1 cellular context compared by ENCODE assay signal in the genomic region with DNA sequence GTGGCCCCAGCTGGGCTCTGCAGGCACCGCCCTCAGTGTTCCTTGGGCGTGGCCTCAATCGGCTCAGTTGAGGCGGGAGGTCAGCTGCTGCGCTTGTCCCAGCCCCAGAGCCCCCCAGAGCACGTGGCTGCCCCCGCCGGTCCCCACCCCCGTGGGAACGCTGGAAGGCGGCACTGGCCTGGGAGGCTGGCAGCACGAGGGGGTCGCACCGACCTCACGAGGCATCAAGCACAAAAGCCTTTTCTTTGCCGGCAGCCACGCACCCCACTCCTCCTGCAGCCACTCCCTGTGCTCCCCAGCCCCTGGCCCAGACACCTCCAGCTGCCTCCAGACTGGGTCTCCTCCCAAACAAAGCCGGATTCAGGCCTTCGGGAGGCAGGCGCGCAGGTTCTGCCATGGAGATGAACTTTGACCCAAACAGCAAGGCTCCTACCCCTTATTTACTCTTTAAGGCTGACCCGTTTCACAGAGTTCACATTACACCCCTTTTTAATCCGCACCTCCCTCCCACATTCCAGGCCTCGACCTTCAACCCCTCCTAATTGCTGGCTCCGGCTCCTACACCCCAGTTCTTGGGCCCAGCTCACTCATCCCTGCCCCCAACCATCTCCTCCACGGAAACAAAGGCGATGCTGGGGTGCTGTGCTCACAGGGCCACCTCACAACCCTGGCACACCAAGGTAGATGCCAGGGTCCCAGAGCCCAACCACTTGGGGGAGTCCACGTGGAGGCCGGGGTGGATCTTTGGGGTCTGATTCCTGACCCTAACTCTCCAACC.
TF ChIP-seq lines count a peak whose summit lies in the region.

No MANE protein-coding gene starts in this region.

TF ChIP-seq in HepG2, 621 proteins besides CTCF, POLR2A, EP300 and RAD21 (continued from another document and continues in another):
- TF ChIP-seq, protein P1, sequence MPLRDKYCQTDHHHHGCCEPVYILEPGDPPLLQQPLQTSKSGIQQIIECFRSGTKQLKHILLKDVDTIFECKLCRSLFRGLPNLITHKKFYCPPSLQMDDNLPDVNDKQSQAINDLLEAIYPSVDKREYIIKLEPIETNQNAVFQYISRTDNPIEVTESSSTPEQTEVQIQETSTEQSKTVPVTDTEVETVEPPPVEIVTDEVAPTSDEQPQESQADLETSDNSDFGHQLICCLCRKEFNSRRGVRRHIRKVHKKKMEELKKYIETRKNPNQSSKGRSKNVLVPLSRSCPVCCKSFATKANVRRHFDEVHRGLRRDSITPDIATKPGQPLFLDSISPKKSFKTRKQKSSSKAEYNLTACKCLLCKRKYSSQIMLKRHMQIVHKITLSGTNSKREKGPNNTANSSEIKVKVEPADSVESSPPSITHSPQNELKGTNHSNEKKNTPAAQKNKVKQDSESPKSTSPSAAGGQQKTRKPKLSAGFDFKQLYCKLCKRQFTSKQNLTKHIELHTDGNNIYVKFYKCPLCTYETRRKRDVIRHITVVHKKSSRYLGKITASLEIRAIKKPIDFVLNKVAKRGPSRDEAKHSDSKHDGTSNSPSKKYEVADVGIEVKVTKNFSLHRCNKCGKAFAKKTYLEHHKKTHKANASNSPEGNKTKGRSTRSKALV (CRISPR knock-in tag; IDR thresholded peaks at IDR 0.05), result 0 out of 2 replicates have a peak, but pooled peaks have one; percentile 34
- 0 out of 2 replicates have a peak, but pooled peaks have one; percentile 23 for TF ChIP-seq ZNF652 (CRISPR knock-in tag; IDR thresholded peaks at IDR 0.05; ENCODE audit: borderline replicate concordance, low read depth)
- no peak for TF ChIP-seq TBP (CRISPR knock-in tag; IDR thresholded peaks at IDR 0.05)
- peak; percentile 94 for TF ChIP-seq ZNF770 (CRISPR knock-in tag; IDR thresholded peaks at IDR 0.05)
- TF ChIP-seq NR2F2 (IDR thresholded peaks at IDR 0.05; ENCODE audit: borderline replicate concordance, low read depth), result peak; percentile 97
- TF ChIP-seq SKI (IDR thresholded peaks at IDR 0.05; ENCODE audit: partially characterized antibody), result peak; percentile 73
- TF ChIP-seq THAP11 (CRISPR knock-in tag; IDR thresholded peaks at IDR 0.05), result peak; percentile 66
- TF ChIP-seq ZNF280D (CRISPR knock-in tag; IDR thresholded peaks at IDR 0.05), result peak; percentile 22
- peak; percentile 25; the same call in 1 of the 2 replicates for TF ChIP-seq GTF3A (CRISPR knock-in tag; conservative IDR thresholded peaks at IDR 0.05)
- TF ChIP-seq ATF4 (CRISPR knock-in tag; IDR thresholded peaks at IDR 0.05), result no peak
- peak; percentile 93 for TF ChIP-seq SIX1 (CRISPR knock-in tag; IDR thresholded peaks at IDR 0.05; ENCODE audit: borderline replicate concordance)
- TF ChIP-seq, protein P2, sequence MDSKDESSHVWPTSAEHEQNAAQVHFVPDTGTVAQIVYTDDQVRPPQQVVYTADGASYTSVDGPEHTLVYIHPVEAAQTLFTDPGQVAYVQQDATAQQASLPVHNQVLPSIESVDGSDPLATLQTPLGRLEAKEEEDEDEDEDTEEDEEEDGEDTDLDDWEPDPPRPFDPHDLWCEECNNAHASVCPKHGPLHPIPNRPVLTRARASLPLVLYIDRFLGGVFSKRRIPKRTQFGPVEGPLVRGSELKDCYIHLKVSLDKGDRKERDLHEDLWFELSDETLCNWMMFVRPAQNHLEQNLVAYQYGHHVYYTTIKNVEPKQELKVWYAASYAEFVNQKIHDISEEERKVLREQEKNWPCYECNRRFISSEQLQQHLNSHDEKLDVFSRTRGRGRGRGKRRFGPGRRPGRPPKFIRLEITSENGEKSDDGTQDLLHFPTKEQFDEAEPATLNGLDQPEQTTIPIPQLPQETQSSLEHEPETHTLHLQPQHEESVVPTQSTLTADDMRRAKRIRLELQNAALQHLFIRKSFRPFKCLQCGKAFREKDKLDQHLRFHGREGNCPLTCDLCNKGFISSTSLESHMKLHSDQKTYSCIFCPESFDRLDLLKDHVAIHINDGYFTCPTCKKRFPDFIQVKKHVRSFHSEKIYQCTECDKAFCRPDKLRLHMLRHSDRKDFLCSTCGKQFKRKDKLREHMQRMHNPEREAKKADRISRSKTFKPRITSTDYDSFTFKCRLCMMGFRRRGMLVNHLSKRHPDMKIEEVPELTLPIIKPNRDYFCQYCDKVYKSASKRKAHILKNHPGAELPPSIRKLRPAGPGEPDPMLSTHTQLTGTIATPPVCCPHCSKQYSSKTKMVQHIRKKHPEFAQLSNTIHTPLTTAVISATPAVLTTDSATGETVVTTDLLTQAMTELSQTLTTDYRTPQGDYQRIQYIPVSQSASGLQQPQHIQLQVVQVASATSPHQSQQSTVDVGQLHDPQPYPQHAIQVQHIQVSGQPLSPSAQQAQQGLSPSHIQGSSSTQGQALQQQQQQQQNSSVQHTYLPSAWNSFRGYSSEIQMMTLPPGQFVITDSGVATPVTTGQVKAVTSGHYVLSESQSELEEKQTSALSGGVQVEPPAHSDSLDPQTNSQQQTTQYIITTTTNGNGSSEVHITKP (CRISPR knock-in tag; IDR thresholded peaks at IDR 0.05; ENCODE audit: low read depth), result peak; percentile 60; the same call in 1 of the 2 replicates
- no peak for TF ChIP-seq ZNF644 (CRISPR knock-in tag; IDR thresholded peaks at IDR 0.05; ENCODE audit: low read depth)
- peak; percentile 66 for TF ChIP-seq RBM39 (IDR thresholded peaks at IDR 0.05; ENCODE audit: low read depth, low read length, poor library complexity, severe bottlenecking)
- TF ChIP-seq FOXK2 (IDR thresholded peaks at IDR 0.05), result peak; percentile 88
- no peak for TF ChIP-seq ZNF17 (CRISPR knock-in tag; IDR thresholded peaks at IDR 0.05)
- no peak for TF ChIP-seq SMARCC2 (IDR thresholded peaks at IDR 0.05)
- TF ChIP-seq NFYB (CRISPR knock-in tag; IDR thresholded peaks at IDR 0.05), result no peak
- peak; percentile 94 for TF ChIP-seq RXRB (CRISPR knock-in tag; IDR thresholded peaks at IDR 0.05; ENCODE audit: borderline replicate concordance)
- no peak for TF ChIP-seq ZNF383 (CRISPR knock-in tag; IDR thresholded peaks at IDR 0.05; ENCODE audit: borderline replicate concordance)
- peak; percentile 77 for TF ChIP-seq HMG20B (CRISPR knock-in tag; conservative IDR thresholded peaks at IDR 0.05)
- TF ChIP-seq, protein P3, sequence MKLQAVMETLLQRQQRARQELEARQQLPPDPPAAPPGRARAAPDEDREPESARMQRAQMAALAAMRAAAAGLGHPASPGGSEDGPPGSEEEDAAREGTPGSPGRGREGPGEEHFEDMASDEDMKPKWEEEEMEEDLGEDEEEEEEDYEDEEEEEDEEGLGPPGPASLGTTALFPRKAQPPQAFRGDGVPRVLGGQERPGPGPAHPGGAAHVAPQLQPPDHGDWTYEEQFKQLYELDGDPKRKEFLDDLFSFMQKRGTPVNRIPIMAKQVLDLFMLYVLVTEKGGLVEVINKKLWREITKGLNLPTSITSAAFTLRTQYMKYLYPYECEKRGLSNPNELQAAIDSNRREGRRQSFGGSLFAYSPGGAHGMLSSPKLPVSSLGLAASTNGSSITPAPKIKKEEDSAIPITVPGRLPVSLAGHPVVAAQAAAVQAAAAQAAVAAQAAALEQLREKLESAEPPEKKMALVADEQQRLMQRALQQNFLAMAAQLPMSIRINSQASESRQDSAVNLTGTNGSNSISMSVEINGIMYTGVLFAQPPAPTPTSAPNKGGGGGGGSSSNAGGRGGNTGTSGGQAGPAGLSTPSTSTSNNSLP (IDR thresholded peaks at IDR 0.05; ENCODE audit: low read depth, low read length), result peak; percentile 82
- peak; percentile 91; the same call in 1 of the 2 replicates for TF ChIP-seq ZNF790 (CRISPR knock-in tag; IDR thresholded peaks at IDR 0.05; ENCODE audit: borderline replicate concordance)
- TF ChIP-seq BCL3 (CRISPR knock-in tag; IDR thresholded peaks at IDR 0.05), result peak; percentile 18; the same call in 1 of the 2 replicates
- 0 out of 2 replicates have a peak, but pooled peaks have one; percentile 26 for TF ChIP-seq ZNF431 (CRISPR knock-in tag; IDR thresholded peaks at IDR 0.05; ENCODE audit: borderline replicate concordance, low read depth)
- peak; percentile 95 for TF ChIP-seq ZNF446 (CRISPR knock-in tag; IDR thresholded peaks at IDR 0.05)
- TF ChIP-seq TBL1XR1 (IDR thresholded peaks at IDR 0.05; ENCODE audit: borderline replicate concordance, low read length, partially characterized antibody), result peak; percentile 37
- TF ChIP-seq, protein P4, sequence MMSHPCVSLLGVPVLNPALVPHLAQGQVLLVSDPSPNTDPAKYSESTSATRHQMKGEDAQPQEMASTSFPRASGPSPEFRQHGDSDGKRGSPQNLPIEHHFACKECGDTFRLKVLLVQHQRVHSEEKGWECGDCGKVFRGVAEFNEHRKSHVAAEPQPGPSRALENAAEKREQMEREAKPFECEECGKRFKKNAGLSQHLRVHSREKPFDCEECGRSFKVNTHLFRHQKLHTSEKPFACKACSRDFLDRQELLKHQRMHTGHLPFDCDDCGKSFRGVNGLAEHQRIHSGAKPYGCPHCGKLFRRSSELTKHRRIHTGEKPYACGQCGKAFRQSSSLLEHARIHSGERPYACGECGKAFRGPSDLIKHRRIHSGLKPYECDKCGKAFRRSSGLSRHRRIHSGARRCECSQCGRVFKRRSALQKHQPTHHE (CRISPR knock-in tag; IDR thresholded peaks at IDR 0.05; ENCODE audit: borderline replicate concordance), result no peak
- TF ChIP-seq SMAD3 (CRISPR knock-in tag; IDR thresholded peaks at IDR 0.05), result 0 out of 2 replicates have a peak, but pooled peaks have one; percentile 44
- no peak for TF ChIP-seq ETS1 (CRISPR knock-in tag; IDR thresholded peaks at IDR 0.05)
- peak; percentile 87; the same call in 1 of the 2 replicates for TF ChIP-seq PRMT3 (CRISPR knock-in tag; IDR thresholded peaks at IDR 0.05; ENCODE audit: borderline replicate concordance, low read depth)
